Comparison of ENCODE assay signal across 15 cellular contexts in the genomic region with DNA sequence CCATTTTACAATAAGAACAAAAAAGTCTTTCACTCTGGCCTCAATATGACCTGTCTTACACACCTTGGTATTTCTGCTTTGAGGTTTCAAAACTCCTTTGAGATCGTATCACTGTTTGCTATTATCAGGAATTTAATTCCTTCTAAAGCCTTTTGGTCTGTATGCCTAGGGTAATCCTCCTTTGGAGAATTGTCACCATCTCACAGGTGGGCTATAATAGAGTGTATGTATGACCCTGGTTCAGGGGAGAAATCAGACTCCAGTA. TPM values are rescaled to one million over a fixed set of nuclear protein-coding genes. Genes with fewer than 3 reads are reported as not detected.
DNase-seq lines count a peak whose midpoint lies in the region; ATAC-seq and TF ChIP-seq lines count a peak whose summit lies in the region.
"Had no signal": no experiment of that assay in that cellular context is flagged by ENCODE, and none has a peak within 500 bp of the region (broad histone marks: within the 10 kb centered on the region; RNA-seq: fewer than 3 reads in every experiment).

No MANE protein-coding gene starts in this region.

- peaks cover 16% of the 10 kb centered on the region for H3K4me1 Mint-ChIP-seq in activated T-cell treated with anti-CD3 and anti-CD28 coated beads, Interleukin-2, amount 50 U/mL, for 24 hours (ENCODE audit: low read depth)

- ATAC-seq in left ventricle myocardium superior = no peak
- no peak for ATAC-seq in psoas muscle
- ATAC-seq: HCT116 had no signal

- H3K9me3 ChIP-seq in cardiac muscle cell (ENCODE audit: low read depth) (no peaks in the 10 kb centered on the region), right atrium auricular region (no peaks in the 10 kb centered on the region), psoas muscle (no peaks in the 10 kb centered on the region)

- H3K27ac ChIP-seq in cardiac muscle cell (peak overlapping the region; percentile 3), right atrium auricular region (peak overlapping the region; percentile 45 to 96), psoas muscle (peak overlapping the region; percentile 99)
- H3K27ac ChIP-seq: BLaER1 had no signal

- H3K4me3 ChIP-seq in cardiac muscle cell (no peak overlapping the region), right atrium auricular region (no peak overlapping the region), psoas muscle (no peak overlapping the region)
- H3K4me3 ChIP-seq: BLaER1 had no signal

- H3K36me3 Mint-ChIP-seq in activated T-cell treated with anti-CD3 and anti-CD28 coated beads, Interleukin-2, amount 50 U/mL, for 24 hours (ENCODE audit: low read depth) = no peaks in the 10 kb centered on the region
- H3K36me3 Mint-ChIP-seq: CD14-positive monocyte; CD4-positive, alpha-beta memory T cell had no signal

- DNase-seq in cardiac muscle cell (ENCODE audit: low read depth in 1 of 2, low spot score in 1 of 2) (no peak), left ventricle myocardium superior (no peak), right atrium auricular region (ENCODE audit: low spot score) (no peak), cardiac septum (ENCODE audit: low spot score) (no peak), psoas muscle (no peak), activated gamma-delta T cell treated with Interleukin-2 at 50 U/mL for 16 hours (no peak)
- no peak for DNase-seq in activated T-cell treated with anti-CD3 and anti-CD28 coated beads, Interleukin-2, amount 50 U/mL, for 24 hours
- DNase-seq: DMS79 treated with DMSO at 0.1 percent for 48 hours, GF-D8, GOT3 had no signal

- no peak overlapping the region for H3K4me3 Mint-ChIP-seq in activated T-cell treated with anti-CD3 and anti-CD28 coated beads, Interleukin-2, amount 50 U/mL, for 24 hours
- H3K4me3 Mint-ChIP-seq: CD4-positive, alpha-beta memory T cell; HFFc6 had no signal

- no peaks in the 10 kb centered on the region for H3K27me3 Mint-ChIP-seq in activated T-cell treated with anti-CD3 and anti-CD28 coated beads, Interleukin-2, amount 50 U/mL, for 24 hours
- H3K27me3 Mint-ChIP-seq: CD4-positive, alpha-beta memory T cell had no signal

- H3K27me3 ChIP-seq in cardiac muscle cell = no peaks in the 10 kb centered on the region
- no peaks in the 10 kb centered on the region for H3K27me3 ChIP-seq in right atrium auricular region
- H3K27me3 ChIP-seq in psoas muscle (ENCODE audit: insufficient read depth in 3 of 3, low read length in 2 of 3) = no peaks in the 10 kb centered on the region
- H3K27me3 ChIP-seq: BLaER1 had no signal

- H3K36me3 ChIP-seq in cardiac muscle cell (no peaks in the 10 kb centered on the region), right atrium auricular region (no peaks in the 10 kb centered on the region), psoas muscle (ENCODE audit: insufficient read depth in 1 of 2, low read depth in 1 of 2) (no peaks in the 10 kb centered on the region)
- H3K36me3 ChIP-seq: BLaER1 had no signal

- H3K4me1 ChIP-seq in cardiac muscle cell (ENCODE audit: low read depth) = peaks cover 12% of the 10 kb centered on the region
- H3K4me1 ChIP-seq in right atrium auricular region = peaks cover 0 to 24% of the 10 kb centered on the region in 2 donors
- H3K4me1 ChIP-seq in psoas muscle = peaks cover 70% of the 10 kb centered on the region
- H3K4me1 ChIP-seq: BLaER1 had no signal

- 51 to 74% (median 59%) methylated on average over 1 of the region's 1 CpG for WGBS in psoas muscle, 3 donors

- TF ChIP-seq CTCF in cardiac muscle cell (IDR thresholded peaks at IDR 0.05; ENCODE audit: low read depth, low read length) (no peak), right atrium auricular region (IDR thresholded peaks at IDR 0.05) (no peak), psoas muscle (IDR thresholded peaks at IDR 0.05) (no peak)

- no peaks in the 10 kb centered on the region for H3K9me3 Mint-ChIP-seq in activated T-cell treated with anti-CD3 and anti-CD28 coated beads, Interleukin-2, amount 50 U/mL, for 24 hours
- H3K9me3 Mint-ChIP-seq: HFFc6 had no signal

- intact Hi-C loops in left ventricle myocardium superior (cut with micrococcal nuclease) = no loop called here
- intact Hi-C loops in cardiac septum (cut with DNase I) = loop anchor here (10.0 kb wide), 1 partner anchor 151 kb away; no protein-coding TSS in a partner anchor
- intact Hi-C loops in psoas muscle (cut with DNase I) = no loop called here

- H3K27ac Mint-ChIP-seq in activated T-cell treated with anti-CD3 and anti-CD28 coated beads, Interleukin-2, amount 50 U/mL, for 24 hours = no peak overlapping the region
- H3K27ac Mint-ChIP-seq: HFFc6 had no signal

RNA-seq across cellular contexts. Expression of a gene that starts 13.7 kb away (rescaled TPM):
- total RNA-seq in cardiac muscle cell = 36.5 and 87.2 TPM in 2 replicates
- 19.8 and 44.0 TPM in 2 replicates for polyA plus RNA-seq in cardiac muscle cell
- total RNA-seq in left ventricle myocardium superior = 960 TPM
- total RNA-seq in right atrium auricular region = 1,000 to 10,000 TPM; 1,199 to 1,662 TPM
- 1,204 TPM for total RNA-seq in cardiac septum
- total RNA-seq in psoas muscle = 1,000 to 10,000 TPM; 1,174 to 1,472 (median 1,378) TPM
- polyA plus RNA-seq in psoas muscle = 1,000 to 10,000 TPM in 1 of 3 donors, 100 to 1,000 TPM in 2; 290 to 1,216 (median 790) TPM

Comparison
In these comparisons a context has a peak if more than half of its experiments do, and no peak if none do; other contexts are left out.
1. RNA of a gene that starts 13.7 kb away (total RNA-seq): 1,199 to 1,662 TPM in right atrium auricular region, 1,174 to 1,472 TPM in psoas muscle, 1,204 TPM in cardiac septum (single experiment) and 960 TPM in left ventricle myocardium superior (single experiment); 36.5 to 87.2 TPM in cardiac muscle cell; every median in the first group is over 10 times any median in the second.
2. H3K27ac ChIP-seq: peak in every context shown above with its lines; median percentile 99 in psoas muscle; 70 in right atrium auricular region; 3 in cardiac muscle cell.